In genomic region chr20:50980851-50981713, GRCh38 we compare ENCODE assay signal across 8 cellular contexts. TPM values are rescaled to one million over a fixed set of nuclear protein-coding genes. Genes with fewer than 3 reads are reported as not detected.
DNase-seq lines count a peak whose midpoint lies in the region; ATAC-seq and TF ChIP-seq lines count a peak whose summit lies in the region.

No MANE protein-coding gene starts in this region.

- ATAC-seq in GM19395 (IDR thresholded peaks at IDR 0.05; ENCODE audit: unreplicated experiment) (peak; percentile 56), HG03571 (IDR thresholded peaks at IDR 0.05; ENCODE audit: unreplicated experiment) (no peak)

- TF ChIP-seq POLR2A in stomach (IDR thresholded peaks at IDR 0.05) = no peak

- H3K4me1 ChIP-seq in stomach = peaks cover 0 to 14% (median 13%) of the 10 kb centered on the region in 4 donors

- H3K36me3 ChIP-seq in stomach = no peaks in the 10 kb centered on the region

- H3K9me3 ChIP-seq in stomach = no peaks in the 10 kb centered on the region

- no peak for TF ChIP-seq EP300 in stomach (IDR thresholded peaks at IDR 0.05)

- intact Hi-C loops in stomach (cut with DNase I; ENCODE audit: low total_unique reads) = no loop called here

- peak in 5 of 7 experiments; percentile 22 to 80 (median 69) for TF ChIP-seq CTCF in stomach (IDR thresholded peaks at IDR 0.05)

- H3K27me3 ChIP-seq in stomach = peaks cover 0 to 82% (median 4%) of the 10 kb centered on the region in 3 donors

- H3K4me3 ChIP-seq in stomach = no peak overlapping the region

- DNase-seq in AML-193 (lab: John Stamatoyannopoulos, UW) = peak; percentile 37 to 50
- peak; percentile 55 for DNase-seq in NCI-H526 treated with DMSO at 0.1 percent for 48 hours (lab: John Stamatoyannopoulos, UW)
- peak; percentile 64 to 79 for DNase-seq in activated CD4-positive, alpha-beta T cell treated with anti-CD3 and anti-CD28 coated beads, Interleukin-2, amount 50 U/mL, for 48 hours
- peak; percentile 62 for DNase-seq in effector CD4-positive, alpha-beta T cell
- DNase-seq in myocyte (ENCODE audit: low read depth) = peak; percentile 79
- DNase-seq in stomach = peak; percentile 51

- 45 to 58% (median 51%) methylated on average over 24 to 26 of the region's 26 CpGs for WGBS in stomach, 5 donors

- no peak overlapping the region for H3K27ac ChIP-seq in stomach

RNA-seq across cellular contexts. Expression of gene MOCS3, which starts 22.5 kb away (rescaled TPM):
- total RNA-seq in myocyte = 7.9 and 8.3 TPM in 2 replicates
- 3.7 TPM for polyA plus RNA-seq in myocyte (2012)
- 1 to 10 TPM in 3 of 5 donors, under 1 TPM in 1, not detected in 1; 0.89 to 7.0 (median 2.7) TPM for total RNA-seq in stomach
- polyA plus RNA-seq in stomach = 1 to 10 TPM; 2.1 to 2.4 (median 2.2) TPM

RNA-seq across cellular contexts. Expression of gene DPM1, which starts 22.8 kb away (rescaled TPM):
- total RNA-seq in myocyte (64.1 and 80.0 TPM in 2 replicates), stomach (10 to 100 TPM; 10.7 to 74.1 (median 33.2) TPM)
- polyA plus RNA-seq in myocyte (2012) = 40.0 TPM
- polyA plus RNA-seq in stomach = 10 to 100 TPM; 47.9 to 53.2 (median 52.7) TPM

RNA-seq across cellular contexts. Expression of gene KCNG1, which starts 41.8 kb away (rescaled TPM):
- total RNA-seq in myocyte = 0.42 and 0.48 TPM in 2 replicates
- polyA plus RNA-seq in myocyte (2012) = 3.7 TPM
- total RNA-seq in stomach = 10 to 100 TPM in 1 of 5 donors, 1 to 10 TPM in 1, not detected in 3; 2.2 to 11.9 TPM
- polyA plus RNA-seq in stomach = 1 to 10 TPM in 1 of 3 donors, under 1 TPM in 1, not detected in 1; 0.19 to 3.3 TPM

RNA-seq across cellular contexts. Expression of gene ADNP, which starts 49.8 kb away (rescaled TPM):
- total RNA-seq in myocyte = 17.5 and 22.5 TPM in 2 replicates
- polyA plus RNA-seq in myocyte (2012) = 26.9 TPM
- 10 to 100 TPM; 39.7 to 67.4 (median 57.1) TPM for total RNA-seq in stomach
- polyA plus RNA-seq in stomach = 10 to 100 TPM; 19.9 to 41.3 (median 20.4) TPM
